Comparison of ENCODE assay signal across 8 cellular contexts in genomic region chr10:96512997-96513685, GRCh38. TPM values are rescaled to one million over a fixed set of nuclear protein-coding genes. Genes with fewer than 3 reads are reported as not detected.
DNase-seq lines count a peak whose midpoint lies in the region; ATAC-seq, FAIRE-seq and TF ChIP-seq lines count a peak whose summit lies in the region.

No MANE protein-coding gene starts in this region.

- TF ChIP-seq POLR2A in GM12878 (IDR thresholded peaks at IDR 0.05; ENCODE audit: low read depth, low read length): no peak

- intact Hi-C loops in CD4-positive, alpha-beta memory T cell (cut with micrococcal nuclease): loop anchor here (5.0 kb wide), 2 partner anchors 74 to 136 kb away; partner anchors contain the start of gene TM9SF3
- intact Hi-C loops in GM12878 (cut with micrococcal nuclease; ENCODE audit: unreplicated experiment): no loop called here

- DNase-seq in CD4-positive, alpha-beta memory T cell: peak in 4 of 5 donors; percentile 20 to 71 (median 30)
- peak; percentile 77 for DNase-seq in NAMALWA (ENCODE audit: low spot score)
- no peak for DNase-seq in GM12878 (ENCODE audit: low read depth, low spot score)
- peak; percentile 45 for DNase-seq in iris pigment epithelial cell (ENCODE audit: low read depth)
- peak; percentile 60 for DNase-seq in stimulated activated naive CD8-positive, alpha-beta T cell treated with anti-CD3 and anti-CD28 coated beads, Interleukin-15, Interleukin-2, amounts not matched to agents 100 U/mL and 50 U/mL, for 24 hours
- no peak for DNase-seq in RPMI8226

- H3K4me1 Mint-ChIP-seq in CD4-positive, alpha-beta memory T cell: peaks cover 10 to 23% (median 16%) of the 10 kb centered on the region in 4 donors

- BruUV-seq in GM12878 (replicated peaks; lab: Mats Ljungman, UMichigan): no TSS peak

- TF ChIP-seq CTCF in GM12878 (IDR thresholded peaks at IDR 0.05 in 2 of 3, conservative IDR thresholded peaks at IDR 0.05 in 1 of 3; ENCODE audit: control insufficient read depth in 2 of 3, extremely low read depth in 1 of 3, insufficient read depth in 1 of 3, low read depth in 3 of 3, low read length in 3 of 3): no peak

- peak; percentile 40 for ATAC-seq in GM21360 (IDR thresholded peaks at IDR 0.05; ENCODE audit: unreplicated experiment)
- ATAC-seq in GM12878: peak; percentile 12
- ATAC-seq in stimulated activated naive CD8-positive, alpha-beta T cell treated with anti-CD3 and anti-CD28 coated beads, Interleukin-15, Interleukin-2, amounts not matched to agents 100 U/mL and 50 U/mL, for 24 hours: peak; percentile 64
- no peak for ATAC-seq in GM21367 (IDR thresholded peaks at IDR 0.05; ENCODE audit: unreplicated experiment)

- H2AFZ ChIP-seq in GM12878 (ENCODE audit: control insufficient read depth, low read depth, low read length): peak overlapping the region; percentile 20

- 0 out of 2 replicates have a peak, but pooled peaks cover 4% of the 10 kb centered on the region for H4K20me1 ChIP-seq in GM12878 (ENCODE audit: control insufficient read depth, insufficient read depth)

- CTCF ChIA-PET in CD4-positive, alpha-beta memory T cell (lab: Charles Lee; ENCODE audit: partially characterized antibody): interaction anchor here (0.9 to 1.7 kb wide), 8 partner anchors 9 to 44 kb away, joined by 3 to 7 read pairs (median 4); no protein-coding TSS in a partner anchor
- CTCF ChIA-PET in GM12878 (lab: Yijun Ruan, JAX): interaction anchor here (0.6 to 8.8 kb wide), 22 partner anchors 9 to 778 kb away, joined by 3 to 99 read pairs (median 4); no protein-coding TSS in a partner anchor

- peak overlapping the region in 1 of 2 donors; percentile 55 for H3K4me3 ChIP-seq in CD4-positive, alpha-beta memory T cell (ENCODE audit: low read length in 2 of 2)
- H3K4me3 ChIP-seq in GM12878: peak overlapping the region; percentile 74

- no peaks in the 10 kb centered on the region for H3K9me3 Mint-ChIP-seq in CD4-positive, alpha-beta memory T cell

- no peaks in the 10 kb centered on the region for H3K79me2 ChIP-seq in GM12878 (ENCODE audit: control insufficient read depth, insufficient read depth, low read length)

- H3K4me3 Mint-ChIP-seq in CD4-positive, alpha-beta memory T cell: peak overlapping the region; percentile 78 to 86 (median 82)

- in situ Hi-C loops in GM12878 (cut with MboI): loop anchor here (5.0 kb wide), 1 partner anchor 116 kb away; no protein-coding TSS in a partner anchor

- under 1% methylated on average over 51 of the region's 54 CpGs for WGBS in GM12878 (ENCODE audit: insufficient coverage, insufficient replicate concordance, low lambda C conversion rate, missing lambda C conversion rate)

- POLR2A ChIA-PET in CD4-positive, alpha-beta memory T cell (lab: Charles Lee; ENCODE audit: partially characterized antibody): interaction anchor here (1.2 to 1.5 kb wide), 2 partner anchors 68 to 317 kb away, joined by 3 read pairs; no protein-coding TSS in a partner anchor
- POLR2A ChIA-PET in GM12878 (lab: Charles Lee): interaction anchor here (1.4 kb wide), 1 partner anchor 13 kb away, joined by 5 read pairs; no protein-coding TSS in a partner anchor

- RAD21 ChIA-PET in GM12878 (lab: Charles Lee; ENCODE audit: unreplicated experiment): interaction anchor here (0.8 to 2.8 kb wide), 9 partner anchors 10 to 143 kb away, joined by 3 to 14 read pairs (median 5); no protein-coding TSS in a partner anchor

- no peak for TF ChIP-seq RAD21 in GM12878 (IDR thresholded peaks at IDR 0.05; ENCODE audit: insufficient read depth, low read depth, low read length)

- no peaks in the 10 kb centered on the region for H3K36me3 Mint-ChIP-seq in CD4-positive, alpha-beta memory T cell

- peaks cover 10% of the 10 kb centered on the region for H3K27me3 ChIP-seq in CD4-positive, alpha-beta memory T cell (ENCODE audit: insufficient read depth, low read length)
- H3K27me3 ChIP-seq in GM12878 (replicated peaks in 1 of 2; ENCODE audit: control insufficient read depth in 2 of 2, insufficient read depth in 2 of 2, low read length in 1 of 2): peaks cover 3 to 6% of the 10 kb centered on the region in 2 experiments; a peak in 3 of 4 replicates

- H3K9ac ChIP-seq in GM12878 (ENCODE audit: control insufficient read depth, insufficient read depth, low read length): peak overlapping the region; percentile 18; the same call in 1 of the 2 replicates

- peaks cover 23% of the 10 kb centered on the region for H3K4me1 ChIP-seq in CD4-positive, alpha-beta memory T cell (ENCODE audit: insufficient read depth, low read length)
- H3K4me1 ChIP-seq in GM12878 (ENCODE audit: control insufficient read depth, insufficient read depth, low read length): peaks cover 14% of the 10 kb centered on the region

- SMC1A ChIA-PET in GM12878 (lab: Charles Lee; ENCODE audit: uncharacterized antibody, unreplicated experiment): interaction anchor here (1.0 to 2.3 kb wide), 5 partner anchors 9 to 512 kb away, joined by 3 to 11 read pairs (median 3); no protein-coding TSS in a partner anchor

- peak overlapping the region; percentile 96 for H3K4me2 ChIP-seq in GM12878 (ENCODE audit: control insufficient read depth, insufficient read depth)

- FAIRE-seq in GM12878 (lab: Jason Lieb, UNC): no peak

- no peak for TF ChIP-seq EP300 in GM12878 (IDR thresholded peaks at IDR 0.05; ENCODE audit: borderline replicate concordance in 1 of 2, control insufficient read depth in 1 of 2, low read depth in 2 of 2, low read length in 2 of 2)

- no peaks in the 10 kb centered on the region for H3K9me3 ChIP-seq in CD4-positive, alpha-beta memory T cell (ENCODE audit: control insufficient read depth in 1 of 2, low read length in 2 of 2)
- H3K9me3 ChIP-seq in GM12878 (replicated peaks; ENCODE audit: control insufficient read depth, insufficient read depth, low read length): no peaks in the 10 kb centered on the region

- H3K36me3 ChIP-seq in CD4-positive, alpha-beta memory T cell (ENCODE audit: insufficient read depth, low read length): no peaks in the 10 kb centered on the region
- H3K36me3 ChIP-seq in GM12878 (ENCODE audit: control insufficient read depth in 2 of 2, insufficient read depth in 2 of 2, low read length in 1 of 2): no peaks in the 10 kb centered on the region

- peak overlapping the region in 2 of 7 donors; percentile 4 to 67 for H3K27ac Mint-ChIP-seq in CD4-positive, alpha-beta memory T cell

- no peak overlapping the region for H3K27ac ChIP-seq in CD4-positive, alpha-beta memory T cell (ENCODE audit: low read depth, low read length)
- H3K27ac ChIP-seq in GM12878 (ENCODE audit: control insufficient read depth, insufficient read depth): no peak overlapping the region

- peaks cover 4 to 6% of the 10 kb centered on the region in 2 donors for H3K27me3 Mint-ChIP-seq in CD4-positive, alpha-beta memory T cell

TF ChIP-seq in GM12878, 131 proteins besides CTCF, POLR2A, EP300 and RAD21:
- TF ChIP-seq PML (IDR thresholded peaks at IDR 0.05; ENCODE audit: low read length) (no peak), TCF12 (IDR thresholded peaks at IDR 0.05; ENCODE audit: low read depth, low read length) (0 out of 2 replicates have a peak, but pooled peaks have one; percentile 15), ATF7 (IDR thresholded peaks at IDR 0.05; ENCODE audit: low read depth) (no peak), NFYA (IDR thresholded peaks at IDR 0.05; ENCODE audit: borderline replicate concordance, low read depth, low read length) (no peak), POU2F2 (IDR thresholded peaks at IDR 0.05; ENCODE audit: borderline replicate concordance, low read depth, low read length) (peak; percentile 63; the same call in 1 of the 3 replicates), LARP7 (IDR thresholded peaks at IDR 0.05) (no peak), TCF3 (IDR thresholded peaks at IDR 0.05; ENCODE audit: borderline replicate concordance, insufficient read depth, low read depth, low read length) (no peak), EGR1 (IDR thresholded peaks at IDR 0.05; ENCODE audit: borderline replicate concordance in 1 of 2, low read depth in 2 of 2, low read length in 2 of 2) (no peak), ZZZ3 (IDR thresholded peaks at IDR 0.05; ENCODE audit: control insufficient read depth, insufficient read length, low read depth) (no peak), CEBPB (IDR thresholded peaks at IDR 0.05; ENCODE audit: borderline replicate concordance in 1 of 2, low read depth in 2 of 2, low read length in 2 of 2) (no peak), TAF1 (IDR thresholded peaks at IDR 0.05; ENCODE audit: borderline replicate concordance, low read depth, low read length) (no peak)
- TF ChIP-seq, protein P1, sequence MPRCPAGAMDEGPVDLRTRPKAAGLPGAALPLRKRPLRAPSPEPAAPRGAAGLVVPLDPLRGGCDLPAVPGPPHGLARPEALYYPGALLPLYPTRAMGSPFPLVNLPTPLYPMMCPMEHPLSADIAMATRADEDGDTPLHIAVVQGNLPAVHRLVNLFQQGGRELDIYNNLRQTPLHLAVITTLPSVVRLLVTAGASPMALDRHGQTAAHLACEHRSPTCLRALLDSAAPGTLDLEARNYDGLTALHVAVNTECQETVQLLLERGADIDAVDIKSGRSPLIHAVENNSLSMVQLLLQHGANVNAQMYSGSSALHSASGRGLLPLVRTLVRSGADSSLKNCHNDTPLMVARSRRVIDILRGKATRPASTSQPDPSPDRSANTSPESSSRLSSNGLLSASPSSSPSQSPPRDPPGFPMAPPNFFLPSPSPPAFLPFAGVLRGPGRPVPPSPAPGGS (IDR thresholded peaks at IDR 0.05; ENCODE audit: borderline replicate concordance, insufficient read depth, low read depth, low read length, poor library complexity, severe bottlenecking): no peak

RNA-seq across cellular contexts. Expression of gene TLL2, which starts 0.6 kb away (rescaled TPM):
- under 1 TPM in 1 of 2 experiments, not detected in 1; 0.17 TPM for total RNA-seq in CD4-positive, alpha-beta memory T cell
- under 1 TPM in 1 of 2 donors, not detected in 1; 0.03 TPM for polyA plus RNA-seq in CD4-positive, alpha-beta memory T cell
- total RNA-seq in GM12878 (2013; cell fraction: nucleolus; rRNA removed): 1.0 and 1.1 TPM in 2 replicates
- total RNA-seq in GM12878 (2014; rRNA removed): 0.33 and 0.34 TPM in 2 replicates
- total RNA-seq in GM12878 (2014; rRNA removed; fragmentation: Illumina TruSeq; extraction: Trizol): 0.14 and 0.22 TPM in 2 replicates
- 0.51 and 0.72 TPM in 2 replicates for total RNA-seq in GM12878 (2021)
- polyA plus RNA-seq in GM12878 (2011; ENCODE audit: low read depth): 0.03 TPM
- polyA plus RNA-seq in GM12878 (2011; rRNA removed): 0.33 and 0.71 TPM in 2 replicates
- polyA plus RNA-seq in GM12878 (2011; cell fraction: cytosol; rRNA removed): 0.33 and 0.57 TPM in 2 replicates
- 1.2 and 1.8 TPM in 2 replicates for polyA plus RNA-seq in GM12878 (2011; cell fraction: nucleus; rRNA removed)
- 0.18 and 0.28 TPM in 2 replicates for polyA plus RNA-seq in GM12878 (2012)
- polyA plus RNA-seq in GM12878 (2014; fragmentation: Illumina TruSeq; extraction: Trizol): 0.31 and 0.55 TPM in 2 replicates
- polyA plus RNA-seq in GM12878 (2014; fragmentation: Nextera tagmentation; extraction: Ambion mirVana): under 1 TPM; 0.02 to 0.29 TPM
- 0.78 and 0.80 TPM in 2 replicates for polyA plus RNA-seq in GM12878 (2014; rRNA removed)
- 1 to 10 TPM; 1.5 to 2.1 TPM for polyA plus RNA-seq in GM12878 (2016; fragmentation: Nextera tagmentation; extraction: Ambion mirVana)
- 0.29 and 0.52 TPM in 2 replicates for polyA minus RNA-seq in GM12878 (2011; rRNA and poly(A)+ RNA removed)
- polyA minus RNA-seq in GM12878 (2011; cell fraction: cytosol; rRNA and poly(A)+ RNA removed): not detected in 2 replicates
- polyA minus RNA-seq in GM12878 (2011; cell fraction: nucleus; rRNA and poly(A)+ RNA removed): 0.97 and 2.4 TPM in 2 replicates

Comparison
In these comparisons a context has a peak if more than half of its experiments do, and no peak if none do; other contexts are left out.
1. DNase-seq: peak in CD4-positive, alpha-beta memory T cell (4 of 5), NAMALWA (single experiment), iris pigment epithelial cell (single experiment) and stimulated activated naive CD8-positive, alpha-beta T cell treated with anti-CD3 and anti-CD28 coated beads, Interleukin-15, Interleukin-2, amounts not matched to agents 100 U/mL and 50 U/mL, for 24 hours (single experiment); none in GM12878 (single experiment) and RPMI8226 (single experiment).